Comparison of ENCODE assay signal across 22 cellular contexts in genomic region chr6:167270499-167271307, GRCh38. TPM values are rescaled to one million over a fixed set of nuclear protein-coding genes. Genes with fewer than 3 reads are reported as not detected.
DNase-seq lines count a peak whose midpoint lies in the region; ATAC-seq and TF ChIP-seq lines count a peak whose summit lies in the region.
"Had no signal": no experiment of that assay in that cellular context is flagged by ENCODE, and none has a peak within 500 bp of the region (broad histone marks: within the 10 kb centered on the region; RNA-seq: fewer than 3 reads in every experiment).

No MANE protein-coding gene starts in this region.

- H3K27ac ChIP-seq in psoas muscle: no peak overlapping the region
- H3K27ac ChIP-seq: GM23248 had no signal

- H3K36me3 ChIP-seq in psoas muscle (ENCODE audit: insufficient read depth in 1 of 2, low read depth in 1 of 2): no peaks in the 10 kb centered on the region

- intact Hi-C loops in sciatic nerve (cut with DNase I) (no loop called here), Right ventricle myocardium inferior (cut with DNase I) (no loop called here), psoas muscle (cut with DNase I) (no loop called here)

- no peak for TF ChIP-seq RAD21 in Ishikawa (IDR thresholded peaks at IDR 0.05; ENCODE audit: low read depth)

- 89 to 92% (median 90%) methylated on average over 26 of the region's 26 CpGs for WGBS in psoas muscle, 3 donors

- DNase-seq in NCI-H187 (lab: John Stamatoyannopoulos, UW) (peak; percentile 6 to 34), NCI-H187 treated with DMSO at 0.1 percent for 48 hours (lab: John Stamatoyannopoulos, UW) (no peak), sciatic nerve (ENCODE audit: low spot score) (no peak), NCI-H2227 (lab: John Stamatoyannopoulos, UW; ENCODE audit: unreplicated experiment) (no peak), Right ventricle myocardium inferior (ENCODE audit: missing footprints) (no peak), psoas muscle (no peak)
- DNase-seq: CD8-positive, alpha-beta T cell; GM23248; Kasumi-1; MM.1S; NCI-H1105; NCI-H2029; NCI-H226; NCI-H524 treated with DMSO at 0.1 percent for 48 hours; NK-92 treated with Interleukin-12 subunit alpha and Interleukin-12 subunit beta, amount 100 ng/mL, for 24 hours; OCI-M1 had no signal

- H3K4me3 ChIP-seq in psoas muscle: no peak overlapping the region
- H3K4me3 ChIP-seq: GM23248 had no signal

- no peak for TF ChIP-seq CTCF in psoas muscle (IDR thresholded peaks at IDR 0.05)

- H3K27me3 ChIP-seq in psoas muscle (ENCODE audit: insufficient read depth in 3 of 3, low read length in 2 of 3): peaks cover 0 to 2% (median 2%) of the 10 kb centered on the region in 3 donors

- no peaks in the 10 kb centered on the region for H3K9me3 ChIP-seq in psoas muscle

- peak; percentile 31; the same call in 1 of the 2 replicates for TF ChIP-seq EP300 in Ishikawa (IDR thresholded peaks at IDR 0.05; ENCODE audit: borderline replicate concordance)

- no peaks in the 10 kb centered on the region for H3K4me1 ChIP-seq in psoas muscle

- peak; percentile 37 for ATAC-seq in esophagus mucosa
- peak; percentile 13 for ATAC-seq in sciatic nerve
- no peak for ATAC-seq in Right ventricle myocardium inferior
- ATAC-seq in psoas muscle: no peak
- ATAC-seq: CD8-positive, alpha-beta T cell had no signal

TF ChIP-seq in Ishikawa, 13 proteins besides CTCF, POLR2A, EP300 and RAD21:
- TF ChIP-seq YY1 (IDR thresholded peaks at IDR 0.05; ENCODE audit: low read depth): no peak
- 0 out of 2 replicates have a peak, but pooled peaks have one; percentile 18 for TF ChIP-seq CEBPB (IDR thresholded peaks at IDR 0.05)
- TF ChIP-seq CREB1 (IDR thresholded peaks at IDR 0.05; ENCODE audit: low read depth): no peak
- TF ChIP-seq, protein P1, sequence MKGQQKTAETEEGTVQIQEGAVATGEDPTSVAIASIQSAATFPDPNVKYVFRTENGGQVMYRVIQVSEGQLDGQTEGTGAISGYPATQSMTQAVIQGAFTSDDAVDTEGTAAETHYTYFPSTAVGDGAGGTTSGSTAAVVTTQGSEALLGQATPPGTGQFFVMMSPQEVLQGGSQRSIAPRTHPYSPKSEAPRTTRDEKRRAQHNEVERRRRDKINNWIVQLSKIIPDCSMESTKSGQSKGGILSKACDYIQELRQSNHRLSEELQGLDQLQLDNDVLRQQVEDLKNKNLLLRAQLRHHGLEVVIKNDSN (IDR thresholded peaks at IDR 0.05): no peak
- TF ChIP-seq, protein P2, sequence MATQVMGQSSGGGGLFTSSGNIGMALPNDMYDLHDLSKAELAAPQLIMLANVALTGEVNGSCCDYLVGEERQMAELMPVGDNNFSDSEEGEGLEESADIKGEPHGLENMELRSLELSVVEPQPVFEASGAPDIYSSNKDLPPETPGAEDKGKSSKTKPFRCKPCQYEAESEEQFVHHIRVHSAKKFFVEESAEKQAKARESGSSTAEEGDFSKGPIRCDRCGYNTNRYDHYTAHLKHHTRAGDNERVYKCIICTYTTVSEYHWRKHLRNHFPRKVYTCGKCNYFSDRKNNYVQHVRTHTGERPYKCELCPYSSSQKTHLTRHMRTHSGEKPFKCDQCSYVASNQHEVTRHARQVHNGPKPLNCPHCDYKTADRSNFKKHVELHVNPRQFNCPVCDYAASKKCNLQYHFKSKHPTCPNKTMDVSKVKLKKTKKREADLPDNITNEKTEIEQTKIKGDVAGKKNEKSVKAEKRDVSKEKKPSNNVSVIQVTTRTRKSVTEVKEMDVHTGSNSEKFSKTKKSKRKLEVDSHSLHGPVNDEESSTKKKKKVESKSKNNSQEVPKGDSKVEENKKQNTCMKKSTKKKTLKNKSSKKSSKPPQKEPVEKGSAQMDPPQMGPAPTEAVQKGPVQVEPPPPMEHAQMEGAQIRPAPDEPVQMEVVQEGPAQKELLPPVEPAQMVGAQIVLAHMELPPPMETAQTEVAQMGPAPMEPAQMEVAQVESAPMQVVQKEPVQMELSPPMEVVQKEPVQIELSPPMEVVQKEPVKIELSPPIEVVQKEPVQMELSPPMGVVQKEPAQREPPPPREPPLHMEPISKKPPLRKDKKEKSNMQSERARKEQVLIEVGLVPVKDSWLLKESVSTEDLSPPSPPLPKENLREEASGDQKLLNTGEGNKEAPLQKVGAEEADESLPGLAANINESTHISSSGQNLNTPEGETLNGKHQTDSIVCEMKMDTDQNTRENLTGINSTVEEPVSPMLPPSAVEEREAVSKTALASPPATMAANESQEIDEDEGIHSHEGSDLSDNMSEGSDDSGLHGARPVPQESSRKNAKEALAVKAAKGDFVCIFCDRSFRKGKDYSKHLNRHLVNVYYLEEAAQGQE (IDR thresholded peaks at IDR 0.05; ENCODE audit: low read depth): no peak
- TF ChIP-seq TCF12 (IDR thresholded peaks at IDR 0.05; ENCODE audit: low read depth): peak; percentile 90
- peak; percentile 36 for TF ChIP-seq MAX (IDR thresholded peaks at IDR 0.05)

RNA-seq across cellular contexts. Expression of gene UNC93A, which starts 20.4 kb away (rescaled TPM):
- total RNA-seq in esophagus mucosa (4.5 TPM), sciatic nerve (not detected), Right ventricle myocardium inferior (not detected), psoas muscle (not detected)
- not detected for polyA plus RNA-seq in psoas muscle
- total RNA-seq: A172; CD8-positive, alpha-beta T cell; GM23248; RPMI7951; SK-MEL-5 had no signal
- polyA plus RNA-seq: BJ, GM23248 had no signal

RNA-seq across cellular contexts. Expression of gene TTLL2, which starts 54.2 kb away (rescaled TPM):
- total RNA-seq in esophagus mucosa: not detected
- total RNA-seq in sciatic nerve: not detected
- total RNA-seq in Right ventricle myocardium inferior: not detected
- not detected for total RNA-seq in psoas muscle
- not detected for polyA plus RNA-seq in psoas muscle
- total RNA-seq: A172; CD8-positive, alpha-beta T cell; GM23248; RPMI7951; SK-MEL-5 had no signal
- polyA plus RNA-seq: BJ, GM23248 had no signal

Comparison
In these comparisons a context has a peak if more than half of its experiments do, and no peak if none do; other contexts are left out.
1. DNase-seq: peak in NCI-H187 (2 of 2); none in NCI-H187 treated with DMSO at 0.1 percent for 48 hours (single experiment), sciatic nerve (single experiment), NCI-H2227 (single experiment), Right ventricle myocardium inferior (single experiment) and psoas muscle (0 of 2).
2. ATAC-seq: peak in esophagus mucosa (single experiment) and sciatic nerve (single experiment); none in Right ventricle myocardium inferior (single experiment) and psoas muscle (0 of 4).